Comparison of ENCODE assay signal across 8 cellular contexts in the genomic region with DNA sequence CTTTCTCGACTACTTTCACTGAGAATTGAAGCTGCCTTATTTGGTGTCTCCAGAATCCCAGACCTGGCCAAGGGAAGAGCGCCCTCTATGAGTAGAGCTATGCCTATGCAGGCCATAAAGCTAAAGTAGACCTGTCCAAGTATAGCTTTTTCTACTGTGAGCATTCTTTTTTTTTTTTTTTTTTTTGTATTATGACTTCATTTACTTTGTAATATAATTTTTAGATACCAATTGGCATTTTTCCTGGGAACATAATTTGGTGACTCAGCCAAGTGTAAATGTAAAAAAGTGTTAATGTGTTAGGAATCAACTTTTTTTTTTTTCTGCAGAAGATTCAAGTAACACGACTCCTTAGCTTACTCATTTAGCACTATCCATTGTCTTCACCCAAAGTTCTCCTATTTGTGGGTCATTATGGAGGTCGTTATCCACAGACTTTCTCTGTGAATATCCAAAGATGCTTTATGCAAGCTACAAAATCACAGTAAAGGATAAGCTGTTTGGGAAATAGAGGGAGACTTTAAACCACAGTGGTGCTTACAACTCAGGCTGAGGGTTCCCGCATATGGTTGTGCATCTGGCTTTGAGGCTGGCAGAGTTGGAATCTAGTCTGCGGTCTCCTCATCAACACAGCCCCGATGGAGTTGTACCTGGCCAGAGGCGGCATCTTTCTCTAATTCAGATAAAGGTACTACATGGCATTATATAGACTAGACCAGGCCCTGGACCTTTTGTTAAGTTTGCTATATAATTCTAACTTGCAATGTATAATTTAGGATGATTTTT.
A peak's percentile ranks its signal among the peaks of the same experiment; 100 is the strongest.
DNase-seq lines count a peak whose midpoint lies in the region; ATAC-seq and TF ChIP-seq lines count a peak whose summit lies in the region.

No MANE protein-coding gene starts in this region.

- intact Hi-C loops in spleen (cut with DNase I; ENCODE audit: low total_unique reads): no loop called here

- no peaks in the 10 kb centered on the region for H3K4me1 ChIP-seq in spleen

- 59 to 65% (median 64%) methylated on average over 8 of the region's 8 CpGs for WGBS in spleen, 5 donors

- no peaks in the 10 kb centered on the region for H3K36me3 ChIP-seq in GM06990 (ENCODE audit: control insufficient read depth, insufficient read depth, low read length)
- no peaks in the 10 kb centered on the region for H3K36me3 ChIP-seq in H7 (replicated peaks; ENCODE audit: control insufficient read depth, insufficient read depth, low read length)
- H3K36me3 ChIP-seq in spleen: no peaks in the 10 kb centered on the region

- no peaks in the 10 kb centered on the region for H3K27me3 ChIP-seq in GM06990 (replicated peaks; ENCODE audit: control insufficient read depth, insufficient read depth, low read length)
- no peaks in the 10 kb centered on the region for H3K27me3 ChIP-seq in H7 (ENCODE audit: control insufficient read depth, insufficient read depth, low read length)
- no peaks in the 10 kb centered on the region for H3K27me3 ChIP-seq in spleen (replicated peaks in 1 of 7)

- ATAC-seq in GM21526 (IDR thresholded peaks at IDR 0.05; ENCODE audit: low FRiP score, unreplicated experiment) (no peak), omental fat pad (ENCODE audit: low FRiP score) (no peak)

- H3K27ac ChIP-seq in spleen: no peak overlapping the region

- no peak for DNase-seq in GM06990 (ENCODE audit: extremely low read depth, insufficient read length)
- DNase-seq in H7: peak; percentile 13
- peak; percentile 32 for DNase-seq in NCI-H748 (lab: John Stamatoyannopoulos, UW; ENCODE audit: unreplicated experiment)
- DNase-seq in epithelial cell of esophagus (ENCODE audit: low read depth): peak; percentile 66
- no peak for DNase-seq in spleen
- DNase-seq in omental fat pad (ENCODE audit: low spot score): no peak
- no peak for DNase-seq in NCI-H524 treated with DMSO at 0.1 percent for 48 hours (lab: John Stamatoyannopoulos, UW)

- H3K9me3 ChIP-seq in spleen: peaks cover 0 to 6% (median 0%) of the 10 kb centered on the region in 8 donors

- H3K4me3 ChIP-seq in GM06990 (replicated peaks; ENCODE audit: low read depth, low read length): no peak overlapping the region
- H3K4me3 ChIP-seq in H7 (ENCODE audit: insufficient read depth, low read depth, low read length): no peak overlapping the region
- H3K4me3 ChIP-seq in epithelial cell of esophagus (ENCODE audit: low read length): no peak overlapping the region
- H3K4me3 ChIP-seq in spleen: no peak overlapping the region

- TF ChIP-seq CTCF in GM06990 (IDR thresholded peaks at IDR 0.05; ENCODE audit: insufficient read depth, low read length, poor library complexity, severe bottlenecking) (peak; percentile 82), epithelial cell of esophagus (IDR thresholded peaks at IDR 0.05; ENCODE audit: insufficient read depth, low read depth, low read length, missing control alignments) (peak; percentile 88), spleen (IDR thresholded peaks at IDR 0.05 in 8 of 11, conservative IDR thresholded peaks at IDR 0.05 in 3 of 11) (peak in 8 of 11 experiments; percentile 18 to 65 (median 40)), omental fat pad (IDR thresholded peaks at IDR 0.05) (no peak)

- no peak for TF ChIP-seq POLR2A in spleen (IDR thresholded peaks at IDR 0.05)

Comparison
In these comparisons a context has a peak if more than half of its experiments do, and no peak if none do; other contexts are left out.
1. DNase-seq: peak in H7 (single experiment), NCI-H748 (single experiment) and epithelial cell of esophagus (single experiment); none in GM06990 (single experiment), spleen (single experiment), omental fat pad (single experiment) and NCI-H524 treated with DMSO at 0.1 percent for 48 hours (single experiment).
2. CTCF ChIP-seq: peak in GM06990 (single experiment), epithelial cell of esophagus (single experiment) and spleen (8 of 11); none in omental fat pad (0 of 3).